Comparison of ENCODE assay signal across 8 cellular contexts in the genomic region with DNA sequence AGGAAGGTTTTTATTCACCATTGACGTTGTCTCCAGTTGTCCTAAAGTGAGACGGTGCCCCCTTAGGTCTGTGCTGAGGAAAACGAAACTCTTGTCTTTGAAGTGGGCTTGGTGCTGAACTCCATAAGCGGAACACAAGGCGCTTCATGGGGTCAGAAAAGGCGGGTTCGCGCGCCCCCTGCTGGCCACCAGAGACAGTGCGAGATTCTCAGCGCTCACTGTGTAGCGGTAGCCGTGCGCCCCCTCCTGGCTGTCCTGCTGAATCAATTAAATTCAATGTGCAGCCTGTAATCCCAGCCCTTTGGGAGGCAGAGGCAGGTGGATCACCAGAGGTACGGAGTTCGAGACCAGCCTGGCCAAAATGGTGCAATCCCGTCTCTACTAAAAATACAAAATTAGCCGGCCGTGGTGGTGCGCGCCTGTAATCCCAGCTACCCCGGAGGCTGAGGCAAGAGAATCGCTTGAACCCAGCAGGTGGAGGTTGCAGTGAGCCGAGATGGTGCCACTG.
DNase-seq lines count a peak whose midpoint lies in the region; ATAC-seq and TF ChIP-seq lines count a peak whose summit lies in the region.

No MANE protein-coding gene starts in this region.

- H3K27ac Mint-ChIP-seq in activated CD4-positive, alpha-beta T cell treated with anti-CD3 and anti-CD28 coated beads for 36 hours: peak overlapping the region; percentile 62

- no peak overlapping the region for H3K27ac ChIP-seq in BLaER1
- no peak overlapping the region for H3K27ac ChIP-seq in liver (ENCODE audit: low read depth in 1 of 2, low read length in 2 of 2)

- H3K4me3 ChIP-seq in BLaER1 (no peak overlapping the region), liver (ENCODE audit: low read depth in 1 of 3, low read length in 3 of 3) (no peak overlapping the region)

- no peaks in the 10 kb centered on the region for H3K4me1 ChIP-seq in BLaER1
- H3K4me1 ChIP-seq in liver (ENCODE audit: control insufficient read depth in 4 of 4, insufficient read depth in 4 of 4, low read length in 3 of 4): peaks cover 0 to 3% (median 0%) of the 10 kb centered on the region in 4 donors

- POLR2A ChIA-PET in activated CD4-positive, alpha-beta T cell treated with anti-CD3 and anti-CD28 coated beads for 36 hours (lab: Charles Lee): no interaction called here

- DNase-seq in NCI-H524 treated with DMSO at 0.1 percent for 48 hours (lab: John Stamatoyannopoulos, UW) (peak; percentile 61), cerebellum (ENCODE audit: low spot score) (peak; percentile 56)
- peak; percentile 90 for DNase-seq in activated CD4-positive, alpha-beta T cell treated with anti-CD3 and anti-CD28 coated beads for 36 hours
- DNase-seq in stimulated activated CD4-positive, alpha-beta T cell treated with anti-CD3 and anti-CD28 coated beads, TNF-alpha, amount 100 ng/mL, for 1 hour (ENCODE audit: low read depth in 3 of 3, low spot score in 1 of 3): peak; percentile 49 to 79 (median 78)

- intact Hi-C loops in activated CD4-positive, alpha-beta T cell treated with anti-CD3 and anti-CD28 coated beads for 36 hours (cut with DNase I, micrococcal nuclease): loop anchor here (1.0 to 5.0 kb wide), 4 partner anchors 57 to 695 kb away; no protein-coding TSS in a partner anchor

- H3K9me3 ChIP-seq in BLaER1: no peaks in the 10 kb centered on the region
- no peaks in the 10 kb centered on the region for H3K9me3 ChIP-seq in liver (ENCODE audit: control insufficient read depth in 4 of 4, low read length in 3 of 4)

- H3K4me2 ChIP-seq in BLaER1: peak overlapping the region; percentile 27

- H3K36me3 ChIP-seq in BLaER1 (no peaks in the 10 kb centered on the region), liver (ENCODE audit: control insufficient read depth in 4 of 4, insufficient read depth in 3 of 4, low read depth in 1 of 4, low read length in 3 of 4) (no peaks in the 10 kb centered on the region)

- H3K9me3 Mint-ChIP-seq in activated CD4-positive, alpha-beta T cell treated with anti-CD3 and anti-CD28 coated beads for 36 hours (ENCODE audit: low read depth): no peaks in the 10 kb centered on the region

- CTCF ChIA-PET in activated CD4-positive, alpha-beta T cell treated with anti-CD3 and anti-CD28 coated beads for 36 hours (lab: Charles Lee): interaction anchor here (1.1 to 1.6 kb wide), 2 partner anchors 78 to 169 kb away, joined by 3 to 5 read pairs; no protein-coding TSS in a partner anchor

- H4K20me1 ChIP-seq in BLaER1: no peaks in the 10 kb centered on the region

- peak; percentile 99 for TF ChIP-seq CTCF in liver (IDR thresholded peaks at IDR 0.05; ENCODE audit: low read depth, low read length, missing input control)

- peaks cover 2% of the 10 kb centered on the region for H3K27me3 Mint-ChIP-seq in activated CD4-positive, alpha-beta T cell treated with anti-CD3 and anti-CD28 coated beads for 36 hours

- H3K4me3 Mint-ChIP-seq in activated CD4-positive, alpha-beta T cell treated with anti-CD3 and anti-CD28 coated beads for 36 hours: no peak overlapping the region

- ATAC-seq in GM19395 (IDR thresholded peaks at IDR 0.05; ENCODE audit: unreplicated experiment) (peak; percentile 94), HG03457 (IDR thresholded peaks at IDR 0.05; ENCODE audit: unreplicated experiment) (peak; percentile 76)
- ATAC-seq in activated CD4-positive, alpha-beta T cell treated with anti-CD3 and anti-CD28 coated beads for 36 hours: peak; percentile 85

- TF ChIP-seq RAD21 in liver (IDR thresholded peaks at IDR 0.05): peak; percentile 97 to 99

- WGBS in liver: 13% methylated on average over 24 of the region's 24 CpGs

- peaks cover 2% of the 10 kb centered on the region for H3K4me1 Mint-ChIP-seq in activated CD4-positive, alpha-beta T cell treated with anti-CD3 and anti-CD28 coated beads for 36 hours

- H3K9ac ChIP-seq in BLaER1: no peak overlapping the region
- no peak overlapping the region for H3K9ac ChIP-seq in liver (ENCODE audit: low read depth in 1 of 2, low read length in 2 of 2)

- H3K36me3 Mint-ChIP-seq in activated CD4-positive, alpha-beta T cell treated with anti-CD3 and anti-CD28 coated beads for 36 hours (ENCODE audit: low read depth): no peaks in the 10 kb centered on the region

- H3K27me3 ChIP-seq in BLaER1 (peaks cover 3% of the 10 kb centered on the region; the same call in 1 of the 2 replicates), liver (ENCODE audit: control insufficient read depth in 4 of 4, insufficient read depth in 4 of 4, low read length in 3 of 4) (no peaks in the 10 kb centered on the region)

TF ChIP-seq in liver, 16 proteins besides CTCF, POLR2A, EP300 and RAD21:
- TF ChIP-seq GABPA (IDR thresholded peaks at IDR 0.05 in 1 of 2, conservative IDR thresholded peaks at IDR 0.05 in 1 of 2) (no peak), HNF4G (IDR thresholded peaks at IDR 0.05) (no peak), JUND (IDR thresholded peaks at IDR 0.05) (no peak), NR2F2 (IDR thresholded peaks at IDR 0.05) (no peak), FOXA1 (IDR thresholded peaks at IDR 0.05) (no peak), RXRA (IDR thresholded peaks at IDR 0.05) (peak in 1 of 2 donors; percentile 37), SP1 (IDR thresholded peaks at IDR 0.05) (no peak), FOXA2 (IDR thresholded peaks at IDR 0.05) (no peak), YY1 (IDR thresholded peaks at IDR 0.05) (no peak), TAF1 (conservative IDR thresholded peaks at IDR 0.05) (no peak)
- TF ChIP-seq, protein P1, sequence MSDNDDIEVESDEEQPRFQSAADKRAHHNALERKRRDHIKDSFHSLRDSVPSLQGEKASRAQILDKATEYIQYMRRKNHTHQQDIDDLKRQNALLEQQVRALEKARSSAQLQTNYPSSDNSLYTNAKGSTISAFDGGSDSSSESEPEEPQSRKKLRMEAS (IDR thresholded peaks at IDR 0.05): no peak
- TF ChIP-seq, protein P2, sequence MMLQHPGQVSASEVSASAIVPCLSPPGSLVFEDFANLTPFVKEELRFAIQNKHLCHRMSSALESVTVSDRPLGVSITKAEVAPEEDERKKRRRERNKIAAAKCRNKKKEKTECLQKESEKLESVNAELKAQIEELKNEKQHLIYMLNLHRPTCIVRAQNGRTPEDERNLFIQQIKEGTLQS (IDR thresholded peaks at IDR 0.05): peak; percentile 28
